8 cellular contexts compared by ENCODE assay signal in genomic region chr3:155753038-155753647, GRCh38. TPM values are rescaled to one million over a fixed set of nuclear protein-coding genes. Genes with fewer than 3 reads are reported as not detected.
A peak's percentile ranks its signal among the peaks of the same experiment; 100 is the strongest.
DNase-seq lines count a peak whose midpoint lies in the region; ATAC-seq, FAIRE-seq and TF ChIP-seq lines count a peak whose summit lies in the region.

No MANE protein-coding gene starts in this region.

- no peak overlapping the region for H3K4me3 Mint-ChIP-seq in activated CD8-positive, alpha-beta T cell treated with anti-CD3 and anti-CD28 coated beads for 36 hours
- H3K4me3 Mint-ChIP-seq in activated CD8-positive, alpha-beta T cell treated with anti-CD3 and anti-CD28 coated beads, Interleukin-2, amount 10 ng/mL, durations not matched to agents 7 days and 5 days, result no peak overlapping the region

- H3K36me3 Mint-ChIP-seq in activated CD8-positive, alpha-beta T cell treated with anti-CD3 and anti-CD28 coated beads for 36 hours (ENCODE audit: low read depth), result no peaks in the 10 kb centered on the region
- H3K36me3 Mint-ChIP-seq in activated CD8-positive, alpha-beta T cell treated with anti-CD3 and anti-CD28 coated beads, Interleukin-2, amount 10 ng/mL, durations not matched to agents 7 days and 5 days (ENCODE audit: low read depth), result no peaks in the 10 kb centered on the region

- TF ChIP-seq RAD21 in HepG2 (CRISPR knock-in tag; IDR thresholded peaks at IDR 0.05), result no peak

- no peaks in the 10 kb centered on the region for H3K36me3 ChIP-seq in HepG2 (replicated peaks in 1 of 2; ENCODE audit: control insufficient read depth in 1 of 2, insufficient read depth in 2 of 2, low read length in 2 of 2)

- intact Hi-C loops in activated CD8-positive, alpha-beta T cell treated with anti-CD3 and anti-CD28 coated beads for 36 hours (cut with micrococcal nuclease), result loop anchor here (10.0 kb wide), 1 partner anchor 102 kb away; the partner anchor contains the start of gene SLC33A1
- intact Hi-C loops in HepG2 (cut with micrococcal nuclease; ENCODE audit: unreplicated experiment), result no loop called here

- H3K4me3 ChIP-seq in HepG2 (replicated peaks in 1 of 3; ENCODE audit: insufficient read depth in 1 of 3, low read depth in 2 of 3, low read length in 3 of 3), result no peak overlapping the region

- H2AFZ ChIP-seq in HepG2 (ENCODE audit: low read length), result no peak overlapping the region

- H3K9ac ChIP-seq in HepG2 (ENCODE audit: insufficient read depth, low read depth, low read length), result no peak overlapping the region

- 78% methylated on average over 11 of the region's 11 CpGs for WGBS in HepG2 (ENCODE audit: low lambda C conversion rate)

- no peak overlapping the region for H3K27ac Mint-ChIP-seq in activated CD8-positive, alpha-beta T cell treated with anti-CD3 and anti-CD28 coated beads for 36 hours
- no peak overlapping the region for H3K27ac Mint-ChIP-seq in activated CD8-positive, alpha-beta T cell treated with anti-CD3 and anti-CD28 coated beads, Interleukin-2, amount 10 ng/mL, durations not matched to agents 7 days and 5 days

- FAIRE-seq in TTC549 (lab: Jason Lieb, UNC) (peak; percentile 58), HepG2 (lab: Jason Lieb, UNC) (no peak)

- no peak for TF ChIP-seq POLR2A in HepG2 (IDR thresholded peaks at IDR 0.05; ENCODE audit: insufficient read depth in 1 of 2, low read depth in 2 of 2, low read length in 2 of 2)

- H3K4me2 ChIP-seq in HepG2 (ENCODE audit: low read depth, low read length), result no peak overlapping the region

- no peaks in the 10 kb centered on the region for H3K27me3 ChIP-seq in HepG2 (ENCODE audit: control insufficient read depth in 1 of 2, insufficient read depth in 2 of 2, low read length in 2 of 2)

- H3K9me3 ChIP-seq in HepG2 (ENCODE audit: low read length), result no peaks in the 10 kb centered on the region

- CTCF ChIA-PET in activated CD8-positive, alpha-beta T cell treated with anti-CD3 and anti-CD28 coated beads for 36 hours (lab: Charles Lee), result interaction anchor here (1.4 kb wide), 1 partner anchor 53 kb away, joined by 3 read pairs; the partner anchor contains the start of gene C3orf33
- CTCF ChIA-PET in activated CD8-positive, alpha-beta T cell treated with anti-CD3 and anti-CD28 coated beads, Interleukin-2, amount 10 ng/mL, durations not matched to agents 7 days and 5 days (lab: Charles Lee), result no interaction called here
- CTCF ChIA-PET in HepG2 (lab: Yijun Ruan, JAX; ENCODE audit: low intra/inter-chr PET ratio, low total read pairs) (interaction anchor here (0.8 kb wide), 1 partner anchor 107 kb away, joined by 4 read pairs; no protein-coding TSS in a partner anchor), HEK293T (lab: Yijun Ruan, JAX) (no interaction called here)

- H3K27me3 Mint-ChIP-seq in activated CD8-positive, alpha-beta T cell treated with anti-CD3 and anti-CD28 coated beads for 36 hours, result no peaks in the 10 kb centered on the region
- peaks cover 5% of the 10 kb centered on the region for H3K27me3 Mint-ChIP-seq in activated CD8-positive, alpha-beta T cell treated with anti-CD3 and anti-CD28 coated beads, Interleukin-2, amount 10 ng/mL, durations not matched to agents 7 days and 5 days (ENCODE audit: low read depth)

- in situ Hi-C loops in HepG2 (cut with HindIII; ENCODE audit: extremely low pct_ligation_motif_present, low pct_unique_long_range_greater_than_20kb), result no loop called here

- peaks cover 19% of the 10 kb centered on the region for H3K4me1 ChIP-seq in HepG2 (ENCODE audit: insufficient read depth, low read length)

- no peak for DNase-seq in activated CD8-positive, alpha-beta T cell treated with anti-CD3 and anti-CD28 coated beads for 36 hours
- no peak for DNase-seq in activated CD8-positive, alpha-beta T cell treated with anti-CD3 and anti-CD28 coated beads, Interleukin-2, amount 10 ng/mL, durations not matched to agents 7 days and 5 days
- DNase-seq in HepG2 (ENCODE audit: low spot score), result peak; percentile 39
- no peak for DNase-seq in HEK293T (ENCODE audit: extremely low spot score)
- no peak for DNase-seq in stimulated activated CD4-positive, alpha-beta T cell treated with anti-CD3 and anti-CD28 coated beads, Interleukin-2, amount 100 ng/mL, for 24 hours

- no peaks in the 10 kb centered on the region for H4K20me1 ChIP-seq in HepG2 (ENCODE audit: insufficient read depth, low read length)

- no peaks in the 10 kb centered on the region for H3K9me3 Mint-ChIP-seq in activated CD8-positive, alpha-beta T cell treated with anti-CD3 and anti-CD28 coated beads for 36 hours
- H3K9me3 Mint-ChIP-seq in activated CD8-positive, alpha-beta T cell treated with anti-CD3 and anti-CD28 coated beads, Interleukin-2, amount 10 ng/mL, durations not matched to agents 7 days and 5 days (ENCODE audit: insufficient read depth), result no peaks in the 10 kb centered on the region

- H3K4me1 Mint-ChIP-seq in activated CD8-positive, alpha-beta T cell treated with anti-CD3 and anti-CD28 coated beads for 36 hours (ENCODE audit: low read depth), result no peaks in the 10 kb centered on the region
- H3K4me1 Mint-ChIP-seq in activated CD8-positive, alpha-beta T cell treated with anti-CD3 and anti-CD28 coated beads, Interleukin-2, amount 10 ng/mL, durations not matched to agents 7 days and 5 days (ENCODE audit: low read depth), result no peaks in the 10 kb centered on the region

- ATAC-seq in activated CD8-positive, alpha-beta T cell treated with anti-CD3 and anti-CD28 coated beads for 36 hours, result peak; percentile 51
- no peak for ATAC-seq in activated CD8-positive, alpha-beta T cell treated with anti-CD3 and anti-CD28 coated beads, Interleukin-2, amount 10 ng/mL, durations not matched to agents 7 days and 5 days
- ATAC-seq in HepG2, result 0 out of 3 replicates have a peak, but pooled peaks have one; percentile 29
- no peak for ATAC-seq in HG03469 (IDR thresholded peaks at IDR 0.05; ENCODE audit: unreplicated experiment)

- TF ChIP-seq EP300 in HepG2 (IDR thresholded peaks at IDR 0.05; ENCODE audit: low read depth in 2 of 2, low read length in 2 of 2) (no peak), HepG2 (CRISPR knock-in tag; IDR thresholded peaks at IDR 0.05; ENCODE audit: borderline replicate concordance) (no peak)

- POLR2A ChIA-PET in activated CD8-positive, alpha-beta T cell treated with anti-CD3 and anti-CD28 coated beads for 36 hours (lab: Charles Lee), result no interaction called here
- POLR2A ChIA-PET in activated CD8-positive, alpha-beta T cell treated with anti-CD3 and anti-CD28 coated beads, Interleukin-2, amount 10 ng/mL, durations not matched to agents 7 days and 5 days (lab: Charles Lee), result no interaction called here
- POLR2A ChIA-PET in HepG2 (lab: Yijun Ruan, JAX) (no interaction called here), HEK293T (lab: Yijun Ruan, JAX) (no interaction called here)

- H3K27ac ChIP-seq in HepG2 (ENCODE audit: extremely low read length, insufficient read depth, low read length), result no peak overlapping the region

- H3K79me2 ChIP-seq in HepG2 (ENCODE audit: insufficient read depth, low read length), result no peaks in the 10 kb centered on the region

- TF ChIP-seq CTCF in activated CD8-positive, alpha-beta T cell treated with anti-CD3 and anti-CD28 coated beads for 36 hours (IDR thresholded peaks at IDR 0.05), result peak; percentile 68
- peak; percentile 76 for TF ChIP-seq CTCF in LNCAP (IDR thresholded peaks at IDR 0.05)
- peak; percentile 61 for TF ChIP-seq CTCF in HepG2 (CRISPR knock-in tag; IDR thresholded peaks at IDR 0.05)

- BruUV-seq in HepG2 (replicated peaks; lab: Mats Ljungman, UMichigan), result no TSS peak

RNA-seq across cellular contexts. Expression of gene PLCH1, which starts 8.3 kb away (rescaled TPM):
- total RNA-seq in activated CD8-positive, alpha-beta T cell treated with anti-CD3 and anti-CD28 coated beads for 36 hours, result under 1 TPM; 0.20 to 0.32 TPM
- total RNA-seq in activated CD8-positive, alpha-beta T cell treated with anti-CD3 and anti-CD28 coated beads, Interleukin-2, amount 10 ng/mL, durations not matched to agents 7 days and 5 days, result 1 to 10 TPM; 2.0 to 2.4 TPM
- total RNA-seq in HepG2 (2016; rRNA removed; fragmentation: Illumina TruSeq; extraction: Trizol), result 3.0 and 4.4 TPM in 2 replicates
- total RNA-seq in HepG2 (2016; cell fraction: cytosol; rRNA removed; fragmentation: Illumina TruSeq; extraction: Trizol; ENCODE audit: low read depth), result 0.81 and 0.97 TPM in 2 replicates
- 2.8 and 4.1 TPM in 2 replicates for total RNA-seq in HepG2 (2016; cell fraction: insoluble cytoplasmic fraction; rRNA removed; fragmentation: Illumina TruSeq; extraction: Trizol)
- 0.96 and 1.1 TPM in 2 replicates for total RNA-seq in HepG2 (2016; cell fraction: membrane; rRNA removed; fragmentation: Illumina TruSeq; extraction: Trizol)
- 5.1 and 5.3 TPM in 2 replicates for total RNA-seq in HepG2 (2016; cell fraction: nucleus; rRNA removed; fragmentation: Illumina TruSeq; extraction: Trizol)
- 1.2 and 2.0 TPM in 2 replicates for polyA plus RNA-seq in HepG2 (2011; rRNA removed)
- 1.1 and 1.3 TPM in 2 replicates for polyA plus RNA-seq in HepG2 (2011; cell fraction: cytosol; rRNA removed)
- polyA plus RNA-seq in HepG2 (2011; cell fraction: nucleus; rRNA removed), result 1.0 and 2.1 TPM in 2 replicates
- 1.0 and 1.7 TPM in 2 replicates for polyA plus RNA-seq in HepG2 (2012)
- 0.05 and 0.07 TPM in 2 replicates for polyA plus RNA-seq in HepG2 (2016; cell fraction: cytosol; fragmentation: Illumina TruSeq; extraction: Trizol; ENCODE audit: low read depth)
- polyA plus RNA-seq in HepG2 (2016; cell fraction: insoluble cytoplasmic fraction; fragmentation: Illumina TruSeq; extraction: Trizol; ENCODE audit: low read depth), result 2.0 and 2.5 TPM in 2 replicates
- 0.14 and 0.24 TPM in 2 replicates for polyA plus RNA-seq in HepG2 (2016; cell fraction: membrane; fragmentation: Illumina TruSeq; extraction: Trizol; ENCODE audit: low read depth)
- 1.7 and 1.9 TPM in 2 replicates for polyA plus RNA-seq in HepG2 (2016; cell fraction: nucleus; fragmentation: Illumina TruSeq; extraction: Trizol; ENCODE audit: insufficient read depth, low read depth)
- 0.07 and 4.3 TPM in 2 replicates for polyA minus RNA-seq in HepG2 (2011; rRNA and poly(A)+ RNA removed; ENCODE audit: low replicate concordance)
- 3.6 and 4.0 TPM in 2 replicates for polyA minus RNA-seq in HepG2 (2011; cell fraction: cytosol; rRNA and poly(A)+ RNA removed)
- 10.0 and 12.9 TPM in 2 replicates for polyA minus RNA-seq in HepG2 (2011; cell fraction: nucleus; rRNA and poly(A)+ RNA removed)

RNA-seq across cellular contexts. Expression of gene C3orf33, which starts 52.9 kb away (rescaled TPM):
- total RNA-seq in activated CD8-positive, alpha-beta T cell treated with anti-CD3 and anti-CD28 coated beads for 36 hours, result 1 to 10 TPM; 2.4 to 3.6 TPM
- 1 to 10 TPM in 1 of 2 experiments, under 1 TPM in 1; 0.60 to 1.3 TPM for total RNA-seq in activated CD8-positive, alpha-beta T cell treated with anti-CD3 and anti-CD28 coated beads, Interleukin-2, amount 10 ng/mL, durations not matched to agents 7 days and 5 days
- total RNA-seq in HepG2 (2016; rRNA removed; fragmentation: Illumina TruSeq; extraction: Trizol), result 8.2 and 12.6 TPM in 2 replicates
- total RNA-seq in HepG2 (2016; cell fraction: cytosol; rRNA removed; fragmentation: Illumina TruSeq; extraction: Trizol; ENCODE audit: low read depth), result 3.1 and 3.4 TPM in 2 replicates
- 7.7 and 10.9 TPM in 2 replicates for total RNA-seq in HepG2 (2016; cell fraction: insoluble cytoplasmic fraction; rRNA removed; fragmentation: Illumina TruSeq; extraction: Trizol)
- 5.6 TPM in 2 replicates for total RNA-seq in HepG2 (2016; cell fraction: membrane; rRNA removed; fragmentation: Illumina TruSeq; extraction: Trizol)
- total RNA-seq in HepG2 (2016; cell fraction: nucleus; rRNA removed; fragmentation: Illumina TruSeq; extraction: Trizol), result 9.8 and 9.9 TPM in 2 replicates
- 8.7 and 9.2 TPM in 2 replicates for polyA plus RNA-seq in HepG2 (2011; rRNA removed)
- polyA plus RNA-seq in HepG2 (2011; cell fraction: cytosol; rRNA removed), result 6.4 and 11.5 TPM in 2 replicates
- polyA plus RNA-seq in HepG2 (2011; cell fraction: nucleus; rRNA removed), result 1.3 and 3.3 TPM in 2 replicates
- polyA plus RNA-seq in HepG2 (2012), result 8.3 and 11.4 TPM in 2 replicates
- 1.7 and 1.9 TPM in 2 replicates for polyA plus RNA-seq in HepG2 (2016; cell fraction: cytosol; fragmentation: Illumina TruSeq; extraction: Trizol; ENCODE audit: low read depth)
- 8.0 and 11.1 TPM in 2 replicates for polyA plus RNA-seq in HepG2 (2016; cell fraction: insoluble cytoplasmic fraction; fragmentation: Illumina TruSeq; extraction: Trizol; ENCODE audit: low read depth)
- 3.3 and 3.9 TPM in 2 replicates for polyA plus RNA-seq in HepG2 (2016; cell fraction: membrane; fragmentation: Illumina TruSeq; extraction: Trizol; ENCODE audit: low read depth)
- polyA plus RNA-seq in HepG2 (2016; cell fraction: nucleus; fragmentation: Illumina TruSeq; extraction: Trizol; ENCODE audit: insufficient read depth, low read depth), result 18.2 and 19.4 TPM in 2 replicates
- polyA minus RNA-seq in HepG2 (2011; rRNA and poly(A)+ RNA removed; ENCODE audit: low replicate concordance), result 1.6 and 2.0 TPM in 2 replicates
- polyA minus RNA-seq in HepG2 (2011; cell fraction: cytosol; rRNA and poly(A)+ RNA removed), result 3.7 and 5.0 TPM in 2 replicates
- polyA minus RNA-seq in HepG2 (2011; cell fraction: nucleus; rRNA and poly(A)+ RNA removed), result 2.2 and 3.5 TPM in 2 replicates

Comparison
In these comparisons a context has a peak if more than half of its experiments do, and no peak if none do; other contexts are left out.
1. ATAC-seq: peak in activated CD8-positive, alpha-beta T cell treated with anti-CD3 and anti-CD28 coated beads for 36 hours (single experiment) and HepG2 (single experiment); none in activated CD8-positive, alpha-beta T cell treated with anti-CD3 and anti-CD28 coated beads, Interleukin-2, amount 10 ng/mL, durations not matched to agents 7 days and 5 days (single experiment) and HG03469 (single experiment).
2. CTCF ChIA-PET loops: an anchor here in activated CD8-positive, alpha-beta T cell treated with anti-CD3 and anti-CD28 coated beads for 36 hours (1.4 kb wide) and HepG2 (0.8 kb wide); none called in activated CD8-positive, alpha-beta T cell treated with anti-CD3 and anti-CD28 coated beads, Interleukin-2, amount 10 ng/mL, durations not matched to agents 7 days and 5 days and HEK293T.
3. Peak in every context shown above with its lines, with median percentiles within 50 percentile points of each other: CTCF ChIP-seq.